9 cellular contexts compared by ENCODE assay signal in genomic region chr16:10862432-10862831, GRCh38. TPM values are rescaled to one million over a fixed set of nuclear protein-coding genes. Genes with fewer than 3 reads are reported as not detected.
A peak's percentile ranks its signal among the peaks of the same experiment; 100 is the strongest.
DNase-seq lines count a peak whose midpoint lies in the region; ATAC-seq and TF ChIP-seq lines count a peak whose summit lies in the region.
"Had no signal": no experiment of that assay in that cellular context is flagged by ENCODE, and none has a peak within 500 bp of the region (broad histone marks: within the 10 kb centered on the region; RNA-seq: fewer than 3 reads in every experiment).

No MANE protein-coding gene starts in this region.

- in situ Hi-C loops in KBM-7 (cut with MboI; ENCODE audit: low pct_unique_long_range_greater_than_20kb, low sequenced_read_pairs): no loop called here

- 12 to 48% (median 35%) methylated on average over 2 of the region's 2 CpGs for WGBS in adrenal gland, 4 donors
- WGBS in lung, 2 donors: 26 to 28% methylated on average over 2 of the region's 2 CpGs

- TF ChIP-seq CTCF in adrenal gland (IDR thresholded peaks at IDR 0.05) (no peak), lung (IDR thresholded peaks at IDR 0.05; ENCODE audit: control extremely low read depth, extremely low read depth) (no peak)

- H3K27ac ChIP-seq in adrenal gland: peak overlapping the region in 1 of 5 donors; percentile 21
- H3K27ac ChIP-seq in lung (ENCODE audit: low read depth in 1 of 2, low read length in 1 of 2): no peak overlapping the region

- H3K27me3 ChIP-seq in adrenal gland (no peaks in the 10 kb centered on the region), lung (ENCODE audit: control insufficient read depth, insufficient read depth) (no peaks in the 10 kb centered on the region)

- H3K4me3 ChIP-seq in adrenal gland (no peak overlapping the region), lung (no peak overlapping the region)

- TF ChIP-seq POLR2A in adrenal gland (IDR thresholded peaks at IDR 0.05): no peak

- DNase-seq in AG20443 (ENCODE audit: low spot score) (peak; percentile 42), KBM-7 (peak; percentile 59), adrenal gland (peak; percentile 78 to 95 (median 89)), lung (ENCODE audit: low spot score) (peak; percentile 78), SHP77 (lab: John Stamatoyannopoulos, UW) (no peak), NCI-H1417 (lab: John Stamatoyannopoulos, UW) (no peak)

- ATAC-seq in lung (ENCODE audit: insufficient read depth, low FRiP score) (peak; percentile 75), HG03095 (IDR thresholded peaks at IDR 0.05; ENCODE audit: unreplicated experiment) (no peak), HG02798 (IDR thresholded peaks at IDR 0.05; ENCODE audit: poor library complexity, unreplicated experiment) (no peak)

- peaks cover 0 to 7% of the 10 kb centered on the region in 2 donors for H3K4me1 ChIP-seq in adrenal gland (replicated peaks in 1 of 2)
- no peaks in the 10 kb centered on the region for H3K4me1 ChIP-seq in lung (ENCODE audit: control insufficient read depth in 2 of 2, insufficient read depth in 2 of 2, low read length in 2 of 2)

- intact Hi-C loops in adrenal gland (cut with DNase I): no loop called here

- H3K36me3 ChIP-seq in adrenal gland (replicated peaks in 1 of 2) (no peaks in the 10 kb centered on the region), lung (ENCODE audit: control insufficient read depth in 2 of 2, insufficient read depth in 2 of 2, low read length in 2 of 2) (no peaks in the 10 kb centered on the region)

- no peaks in the 10 kb centered on the region for H3K9me3 ChIP-seq in adrenal gland (replicated peaks in 1 of 3)
- H3K9me3 ChIP-seq in lung (ENCODE audit: control insufficient read depth in 2 of 2, insufficient read depth in 1 of 2, low read length in 1 of 2): no peaks in the 10 kb centered on the region

RNA-seq across cellular contexts. Expression of gene CIITA, which starts 14.6 kb away (rescaled TPM):
- 10 to 100 TPM in 7 of 8 donors, 1 to 10 TPM in 1; 6.5 to 48.1 (median 20.6) TPM for total RNA-seq in adrenal gland
- polyA plus RNA-seq in adrenal gland: 10 to 100 TPM in 1 of 3 donors, 1 to 10 TPM in 2; 4.4 to 37.2 (median 7.9) TPM
- 10 to 100 TPM; 24.1 to 59.6 TPM for total RNA-seq in lung
- 10 to 100 TPM; 11.5 to 29.1 TPM for polyA plus RNA-seq in lung
- total RNA-seq: G401 had no signal

RNA-seq across cellular contexts. Expression of gene TVP23A, which starts 43.8 kb away (rescaled TPM):
- total RNA-seq in adrenal gland (1 to 10 TPM in 2 of 8 donors, under 1 TPM in 5, not detected in 1; 0.17 to 1.3 (median 0.39) TPM), lung (1 to 10 TPM in 1 of 2 donors, under 1 TPM in 1; 0.25 to 6.1 TPM)
- polyA plus RNA-seq in adrenal gland (under 1 TPM; 0.40 to 0.80 (median 0.68) TPM), lung (under 1 TPM; 0.22 to 0.25 TPM)
- total RNA-seq: G401 had no signal

Comparison
In these comparisons a context has a peak if more than half of its experiments do, and no peak if none do; other contexts are left out.
1. DNase-seq: peak in AG20443 (single experiment), KBM-7 (single experiment), adrenal gland (7 of 7) and lung (single experiment); none in SHP77 (0 of 2) and NCI-H1417 (0 of 3).